Comparison of ENCODE assay signal across 19 cellular contexts in genomic region chr4:128512161-128512560, GRCh38.
DNase-seq lines count a peak whose midpoint lies in the region; ATAC-seq and TF ChIP-seq lines count a peak whose summit lies in the region.
"Had no signal": no experiment of that assay in that cellular context is flagged by ENCODE, and none has a peak within 500 bp of the region (broad histone marks: within the 10 kb centered on the region; RNA-seq: fewer than 3 reads in every experiment).

No MANE protein-coding gene starts in this region.

- in situ Hi-C loops in GM23248 (cut with MboI) = no loop called here

- peak; percentile 83 for ATAC-seq in SK-N-SH treated with all-trans-retinoic acid at 6 μM for 48 hours
- no peak for ATAC-seq in GM21786 (IDR thresholded peaks at IDR 0.05; ENCODE audit: unreplicated experiment)
- ATAC-seq in activated naive CD8-positive, alpha-beta T cell treated with anti-CD3 and anti-CD28 coated beads, Interleukin-2, amount 50 U/mL, for 24 hours = no peak
- ATAC-seq: HCT116, K562 had no signal

- no peaks in the 10 kb centered on the region for H3K9me2 ChIP-seq in GM23248 (ENCODE audit: insufficient read depth)

- H3K9me3 ChIP-seq in GM23248 (ENCODE audit: low read depth) = no peaks in the 10 kb centered on the region
- H3K9me3 ChIP-seq: SJCRH30 had no signal

- H3K4me1 Mint-ChIP-seq in activated naive CD8-positive, alpha-beta T cell treated with anti-CD3 and anti-CD28 coated beads, Interleukin-2, amount 50 U/mL, for 24 hours = peaks cover 11% of the 10 kb centered on the region

- peaks cover 9% of the 10 kb centered on the region for H3K9me3 Mint-ChIP-seq in activated naive CD8-positive, alpha-beta T cell treated with anti-CD3 and anti-CD28 coated beads, Interleukin-2, amount 50 U/mL, for 24 hours
- H3K9me3 Mint-ChIP-seq: GM23338 had no signal

- H3K9ac ChIP-seq in GM23248 = no peak overlapping the region

- H3K4me3 Mint-ChIP-seq in activated naive CD8-positive, alpha-beta T cell treated with anti-CD3 and anti-CD28 coated beads, Interleukin-2, amount 50 U/mL, for 24 hours = no peak overlapping the region
- H3K4me3 Mint-ChIP-seq: GM23338 had no signal

- no peaks in the 10 kb centered on the region for H4K20me1 ChIP-seq in GM23248 (ENCODE audit: insufficient read depth)

- DNase-seq in AG08395 (ENCODE audit: low spot score) (peak; percentile 68), GM23248 (peak; percentile 57), fibroblast of the conjunctiva (ENCODE audit: low read depth) (peak; percentile 79), amniotic stem cell (lab: John Stamatoyannopoulos, UW) (no peak)
- no peak for DNase-seq in stimulated activated CD4-positive, alpha-beta T cell treated with anti-CD3 and anti-CD28 coated beads, Interleukin-4, amount 100 ng/mL, for 1 hour
- DNase-seq in activated naive CD8-positive, alpha-beta T cell treated with anti-CD3 and anti-CD28 coated beads, Interleukin-2, amount 50 U/mL, for 24 hours = no peak
- DNase-seq: 8988T, DMS79, NCI-H1436, NCI-H1930, NCI-H526, PC-9, SJCRH30 had no signal

- H3K27ac Mint-ChIP-seq in activated naive CD8-positive, alpha-beta T cell treated with anti-CD3 and anti-CD28 coated beads, Interleukin-2, amount 50 U/mL, for 24 hours = no peak overlapping the region
- H3K27ac Mint-ChIP-seq: GM23338 had no signal

- no peaks in the 10 kb centered on the region for H3K79me2 ChIP-seq in GM23248 (ENCODE audit: insufficient read depth)

- H3K36me3 ChIP-seq in GM23248 (ENCODE audit: low read depth) = 0 out of 2 replicates have a peak, but pooled peaks cover 5% of the 10 kb centered on the region
- H3K36me3 ChIP-seq: SJCRH30 had no signal

- H3K36me3 Mint-ChIP-seq in activated naive CD8-positive, alpha-beta T cell treated with anti-CD3 and anti-CD28 coated beads, Interleukin-2, amount 50 U/mL, for 24 hours (ENCODE audit: low read depth) = peaks cover 3% of the 10 kb centered on the region

- no peak overlapping the region for H3K4me3 ChIP-seq in GM23248
- H3K4me3 ChIP-seq: GM23338, K562, PC-9, SJCRH30 had no signal

- H2AFZ ChIP-seq in GM23248 = no peak overlapping the region
- H2AFZ ChIP-seq: GM23338, PC-9 had no signal

- H3K27ac ChIP-seq in GM23248 = no peak overlapping the region
- H3K27ac ChIP-seq: C4-2B, PC-9, SJCRH30 had no signal

- peak overlapping the region; percentile 30 for H3K4me2 ChIP-seq in GM23248 (ENCODE audit: unreplicated experiment)
- H3K4me2 ChIP-seq: PC-9 had no signal

- WGBS in GM23248 (ENCODE audit: low coverage in 1 of 2, low lambda C conversion rate in 2 of 2, missing lambda C conversion rate in 2 of 2), 2 experiments = 58 to 62% methylated on average over 5 of the region's 5 CpGs

- no peaks in the 10 kb centered on the region for H3K27me3 ChIP-seq in GM23248 (replicated peaks; ENCODE audit: insufficient read depth)
- H3K27me3 ChIP-seq: SJCRH30 had no signal

- H3K4me1 ChIP-seq in GM23248 (ENCODE audit: insufficient read depth) = peaks cover 40% of the 10 kb centered on the region

- H3F3A ChIP-seq in GM23248 (ENCODE audit: insufficient read depth) = peaks cover 19% of the 10 kb centered on the region

- H3K27me3 Mint-ChIP-seq in activated naive CD8-positive, alpha-beta T cell treated with anti-CD3 and anti-CD28 coated beads, Interleukin-2, amount 50 U/mL, for 24 hours = no peaks in the 10 kb centered on the region

TF ChIP-seq in SK-N-SH treated with all-trans-retinoic acid at 6 μM for 48 hours, 23 proteins besides CTCF, POLR2A, EP300 and RAD21:
- TF ChIP-seq ZNF565 (CRISPR knock-in tag; conservative IDR thresholded peaks at IDR 0.05; ENCODE audit: low read depth) (no peak), BACH2 (CRISPR knock-in tag; IDR thresholded peaks at IDR 0.05; ENCODE audit: borderline replicate concordance) (no peak), ZNF8 (CRISPR knock-in tag; IDR thresholded peaks at IDR 0.05) (no peak), PPARA (CRISPR knock-in tag; IDR thresholded peaks at IDR 0.05; ENCODE audit: borderline replicate concordance) (no peak), ZFP3 (CRISPR knock-in tag; IDR thresholded peaks at IDR 0.05) (no peak), SNAI2 (CRISPR knock-in tag; IDR thresholded peaks at IDR 0.05) (no peak), CREB5 (CRISPR knock-in tag; IDR thresholded peaks at IDR 0.05; ENCODE audit: low read depth) (no peak), ISL1 (CRISPR knock-in tag; IDR thresholded peaks at IDR 0.05) (no peak), TCF4 (CRISPR knock-in tag; IDR thresholded peaks at IDR 0.05; ENCODE audit: borderline replicate concordance) (peak; percentile 45; the same call in 1 of the 2 replicates)
TF ChIP-seq in SK-N-SH treated with all-trans-retinoic acid at 6 μM for 48 hours: peak in this region for 1.

Comparison
In these comparisons a context has a peak if more than half of its experiments do, and no peak if none do; other contexts are left out.
1. DNase-seq: peak in AG08395 (single experiment), GM23248 (single experiment) and fibroblast of the conjunctiva (single experiment); none in stimulated activated CD4-positive, alpha-beta T cell treated with anti-CD3 and anti-CD28 coated beads, Interleukin-4, amount 100 ng/mL, for 1 hour (single experiment), activated naive CD8-positive, alpha-beta T cell treated with anti-CD3 and anti-CD28 coated beads, Interleukin-2, amount 50 U/mL, for 24 hours (single experiment) and amniotic stem cell (single experiment).